Comparison of ENCODE assay signal across 19 cellular contexts in the genomic region with DNA sequence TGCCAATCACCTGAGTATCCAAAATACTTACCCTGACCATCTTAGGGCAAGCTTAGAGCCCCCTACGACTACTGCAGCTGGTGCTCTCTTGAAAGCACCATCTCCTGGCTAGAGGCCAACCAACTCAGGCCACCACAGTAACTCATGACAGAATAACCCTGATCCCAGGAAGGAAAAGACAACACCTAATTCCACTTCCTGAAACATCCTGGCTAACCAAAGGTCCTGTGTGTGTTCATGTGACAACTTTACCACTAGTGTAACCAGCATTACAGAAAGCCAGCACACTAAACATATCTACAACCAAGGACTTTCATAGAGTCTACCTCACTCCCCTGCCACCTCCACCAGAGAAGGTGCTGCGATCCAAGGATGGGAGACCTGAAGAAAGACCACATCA. TPM values are rescaled to one million over a fixed set of nuclear protein-coding genes. Genes with fewer than 3 reads are reported as not detected.
DNase-seq lines count a peak whose midpoint lies in the region; ATAC-seq lines count a peak whose summit lies in the region.
"Had no signal": no experiment of that assay in that cellular context is flagged by ENCODE, and none has a peak within 500 bp of the region (broad histone marks: within the 10 kb centered on the region; RNA-seq: fewer than 3 reads in every experiment).

No MANE protein-coding gene starts in this region.

- no peaks in the 10 kb centered on the region for H3K36me3 Mint-ChIP-seq in dendritic cell treated with granulocyte-macrophage colony-stimulating factor and Interleukin-4, amounts not matched to agents 40 ng/mL and 50 ng/mL, for 4 days (ENCODE audit: low read depth)
- peaks cover 18% of the 10 kb centered on the region for H3K36me3 Mint-ChIP-seq in activated naive CD8-positive, alpha-beta T cell treated with anti-CD3 and anti-CD28 coated beads for 36 hours
- H3K36me3 Mint-ChIP-seq: IgD-negative memory B cell had no signal

- peak; percentile 17 for DNase-seq in DMS53 (lab: John Stamatoyannopoulos, UW)
- no peak for DNase-seq in DMS53 treated with DMSO at 0.1 percent for 48 hours (lab: John Stamatoyannopoulos, UW; ENCODE audit: unreplicated experiment)
- peak; percentile 4 for DNase-seq in myocyte (ENCODE audit: low read depth)
- no peak for DNase-seq in LoVo (ENCODE audit: low spot score)
- no peak for DNase-seq in left ventricle myocardium superior
- no peak for DNase-seq in activated naive CD8-positive, alpha-beta T cell treated with anti-CD3 and anti-CD28 coated beads for 36 hours
- DNase-seq: AML-193; CD4-positive, alpha-beta T cell; DMS153; DND-41; EL; HCEC 1CT; KBM-7 had no signal

- no peak overlapping the region for H3K4me3 Mint-ChIP-seq in dendritic cell treated with granulocyte-macrophage colony-stimulating factor and Interleukin-4, amounts not matched to agents 40 ng/mL and 50 ng/mL, for 4 days
- H3K4me3 Mint-ChIP-seq in activated naive CD8-positive, alpha-beta T cell treated with anti-CD3 and anti-CD28 coated beads for 36 hours, result no peak overlapping the region
- H3K4me3 Mint-ChIP-seq: CD4-positive, alpha-beta T cell; GM23338; IgD-negative memory B cell had no signal

- intact Hi-C loops in dendritic cell treated with granulocyte-macrophage colony-stimulating factor and Interleukin-4, amounts not matched to agents 40 ng/mL and 50 ng/mL, for 4 days (cut with micrococcal nuclease), result no loop called here
- intact Hi-C loops in left ventricle myocardium superior (cut with micrococcal nuclease), result no loop called here

- peaks cover 33% of the 10 kb centered on the region for H3K9me3 Mint-ChIP-seq in dendritic cell treated with granulocyte-macrophage colony-stimulating factor and Interleukin-4, amounts not matched to agents 40 ng/mL and 50 ng/mL, for 4 days
- H3K9me3 Mint-ChIP-seq in activated naive CD8-positive, alpha-beta T cell treated with anti-CD3 and anti-CD28 coated beads for 36 hours, result peaks cover 22% of the 10 kb centered on the region

- peaks cover 20% of the 10 kb centered on the region for H3K27me3 Mint-ChIP-seq in dendritic cell treated with granulocyte-macrophage colony-stimulating factor and Interleukin-4, amounts not matched to agents 40 ng/mL and 50 ng/mL, for 4 days
- no peaks in the 10 kb centered on the region for H3K27me3 Mint-ChIP-seq in activated naive CD8-positive, alpha-beta T cell treated with anti-CD3 and anti-CD28 coated beads for 36 hours
- H3K27me3 Mint-ChIP-seq: CD4-positive, alpha-beta T cell had no signal

- peak overlapping the region; percentile 55 for H3K27ac Mint-ChIP-seq in dendritic cell treated with granulocyte-macrophage colony-stimulating factor and Interleukin-4, amounts not matched to agents 40 ng/mL and 50 ng/mL, for 4 days
- H3K27ac Mint-ChIP-seq in activated naive CD8-positive, alpha-beta T cell treated with anti-CD3 and anti-CD28 coated beads for 36 hours, result no peak overlapping the region
- H3K27ac Mint-ChIP-seq: CD4-positive, alpha-beta T cell; GM23338; IgD-negative memory B cell had no signal

- no peak for ATAC-seq in left ventricle myocardium superior
- ATAC-seq: A549, GM23338 had no signal

- H3K4me1 Mint-ChIP-seq in dendritic cell treated with granulocyte-macrophage colony-stimulating factor and Interleukin-4, amounts not matched to agents 40 ng/mL and 50 ng/mL, for 4 days (ENCODE audit: low read depth), result peaks cover 9% of the 10 kb centered on the region
- H3K4me1 Mint-ChIP-seq in activated naive CD8-positive, alpha-beta T cell treated with anti-CD3 and anti-CD28 coated beads for 36 hours, result peaks cover 10% of the 10 kb centered on the region
- H3K4me1 Mint-ChIP-seq: GM23338, IgD-negative memory B cell had no signal

RNA-seq across cellular contexts. Expression of a gene that starts 17.4 kb away (rescaled TPM):
- total RNA-seq in myocyte (0.19 TPM in 1 of 2 replicates, not detected in the other), left ventricle myocardium superior (0.10 TPM)
- 0.08 TPM for polyA plus RNA-seq in myocyte (2012)
- under 1 TPM; 0.58 to 0.64 TPM for total RNA-seq in activated naive CD8-positive, alpha-beta T cell treated with anti-CD3 and anti-CD28 coated beads for 36 hours
- total RNA-seq: G401 had no signal
- polyA plus RNA-seq: BJ had no signal

Comparison
In these comparisons a context has a peak if more than half of its experiments do, and no peak if none do; other contexts are left out.
1. DNase-seq: peak in DMS53 (single experiment) and myocyte (single experiment); none in DMS53 treated with DMSO at 0.1 percent for 48 hours (single experiment), LoVo (single experiment), left ventricle myocardium superior (single experiment) and activated naive CD8-positive, alpha-beta T cell treated with anti-CD3 and anti-CD28 coated beads for 36 hours (single experiment).